ENCODE assay signal across 23 cellular contexts in the genomic region with DNA sequence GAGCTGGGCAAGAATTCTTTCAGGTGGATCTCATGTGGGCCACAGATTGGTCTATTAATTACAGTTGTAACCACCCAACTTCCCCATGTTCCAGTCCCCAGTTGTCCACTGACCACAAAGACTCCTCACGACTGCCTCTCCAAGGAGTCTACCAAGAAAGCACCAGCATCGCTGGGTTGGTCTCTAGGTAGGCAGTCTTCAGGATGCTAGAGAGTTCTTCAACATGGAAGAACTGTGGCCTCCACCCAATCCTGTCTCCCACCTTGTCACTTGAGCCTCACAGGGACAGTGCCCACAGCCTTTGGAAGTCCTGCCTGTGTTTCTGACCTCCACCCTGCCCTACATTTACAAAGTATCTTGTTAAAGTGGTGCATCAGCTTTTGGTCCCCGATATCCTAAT.
A peak's percentile ranks its signal among the peaks of the same experiment; 100 is the strongest.
DNase-seq lines count a peak whose midpoint lies in the region; ATAC-seq and TF ChIP-seq lines count a peak whose summit lies in the region.
"Had no signal": no experiment of that assay in that cellular context is flagged by ENCODE, and none has a peak within 500 bp of the region (broad histone marks: within the 10 kb centered on the region; RNA-seq: fewer than 3 reads in every experiment).

No MANE protein-coding gene starts in this region.

- CTCF ChIA-PET in PC-9 (lab: Charles Lee): no interaction called here

- H3K9me2 ChIP-seq in GM23248 (ENCODE audit: insufficient read depth): no peaks in the 10 kb centered on the region
- H3K9me2 ChIP-seq in PC-9 (ENCODE audit: insufficient read depth): no peaks in the 10 kb centered on the region

- no peak overlapping the region for H3K4me3 ChIP-seq in GM23248
- H3K4me3 ChIP-seq in PC-9: no peak overlapping the region
- no peak overlapping the region for H3K4me3 ChIP-seq in mesendoderm (ENCODE audit: low read length)
- H3K4me3 ChIP-seq: GM12878, uterus had no signal

- no peak overlapping the region for H3K27ac Mint-ChIP-seq in stimulated activated effector memory CD8-positive, alpha-beta T cell treated with anti-CD3 and anti-CD28 coated beads, Interleukin-12 subunit alpha, Interleukin-12 subunit beta, amount 100 ng/mL, for 72 hours
- H3K27ac Mint-ChIP-seq: activated naive CD8-positive, alpha-beta T cell treated with anti-CD3 and anti-CD28 coated beads for 36 hours; activated T-cell treated with anti-CD3 and anti-CD28 coated beads, Interleukin-2, amount 50 U/mL, for 24 hours; H9; stimulated activated naive B cell treated with anti-CD40 and anti-IgM and Interleukin-4, amounts not matched to agents 10 μg/mL and 1 μg/mL and 100 μg/mL, for 72 hours; T-helper 1 cell treated with Interleukin-12 subunit alpha and Interleukin-12 subunit beta and Interleukin-4 antibody, amounts not matched to agents 30 μg/mL and 1 μg/mL, for 36 hours had no signal

- H3K18ac ChIP-seq in mesendoderm (ENCODE audit: low read length): peak overlapping the region; percentile 72

- no peaks in the 10 kb centered on the region for H3K4me1 Mint-ChIP-seq in stimulated activated effector memory CD8-positive, alpha-beta T cell treated with anti-CD3 and anti-CD28 coated beads, Interleukin-12 subunit alpha, Interleukin-12 subunit beta, amount 100 ng/mL, for 72 hours
- H3K4me1 Mint-ChIP-seq: stimulated activated naive B cell treated with anti-CD40 and anti-IgM and Interleukin-4, amounts not matched to agents 10 μg/mL and 1 μg/mL and 100 μg/mL, for 72 hours had no signal

- H2BK120ac ChIP-seq in mesendoderm (ENCODE audit: low read depth, low read length): peak overlapping the region; percentile 21

- peak overlapping the region; percentile 95 for H3K4ac ChIP-seq in mesendoderm (ENCODE audit: low read depth, low read length)

- no peak overlapping the region for H4K8ac ChIP-seq in mesendoderm (ENCODE audit: low read depth, low read length)

- H3K27ac ChIP-seq in GM23248: no peak overlapping the region
- H3K27ac ChIP-seq in PC-9: peak overlapping the region; percentile 59; the same call in 1 of the 2 replicates
- peak overlapping the region; percentile 45 for H3K27ac ChIP-seq in mesendoderm (ENCODE audit: low read depth, low read length)
- H3K27ac ChIP-seq: uterus had no signal

- no peaks in the 10 kb centered on the region for H3K9me3 ChIP-seq in GM23248 (ENCODE audit: low read depth)
- no peaks in the 10 kb centered on the region for H3K9me3 ChIP-seq in PC-9 (ENCODE audit: insufficient read depth, low read depth)
- H3K9me3 ChIP-seq: uterus had no signal

- H3K4me3 Mint-ChIP-seq in stimulated activated effector memory CD8-positive, alpha-beta T cell treated with anti-CD3 and anti-CD28 coated beads, Interleukin-12 subunit alpha, Interleukin-12 subunit beta, amount 100 ng/mL, for 72 hours: no peak overlapping the region
- H3K4me3 Mint-ChIP-seq: activated T-cell treated with anti-CD3 and anti-CD28 coated beads, Interleukin-2, amount 50 U/mL, for 24 hours; H9; stimulated activated naive B cell treated with anti-CD40 and anti-IgM and Interleukin-4, amounts not matched to agents 10 μg/mL and 1 μg/mL and 100 μg/mL, for 72 hours; T-helper 1 cell treated with Interleukin-12 subunit alpha and Interleukin-12 subunit beta and Interleukin-4 antibody, amounts not matched to agents 30 μg/mL and 1 μg/mL, for 36 hours had no signal

- H3F3A ChIP-seq in GM23248 (ENCODE audit: insufficient read depth): peaks cover 4% of the 10 kb centered on the region; the same call in 1 of the 2 replicates
- peaks cover 28% of the 10 kb centered on the region for H3F3A ChIP-seq in PC-9 (ENCODE audit: insufficient read depth, low read depth)

- H2BK15ac ChIP-seq in mesendoderm (replicated peaks; ENCODE audit: low read depth): peak overlapping the region; percentile 86

- no peak for TF ChIP-seq CTCF in PC-9 (conservative IDR thresholded peaks at IDR 0.05)
- TF ChIP-seq CTCF in GM20000 (IDR thresholded peaks at IDR 0.05; ENCODE audit: extremely low read depth, missing control alignments): no peak

- no peak overlapping the region for H3K9ac ChIP-seq in GM23248
- H3K9ac ChIP-seq in mesendoderm (ENCODE audit: low read length): no peak overlapping the region

- H3K23ac ChIP-seq in mesendoderm (ENCODE audit: low read length): no peak overlapping the region

- peak overlapping the region; percentile 73 for H3K56ac ChIP-seq in mesendoderm (ENCODE audit: low read length)

- H2AFZ ChIP-seq in GM23248 (peak overlapping the region; percentile 75; the same call in 1 of the 2 replicates), PC-9 (peak overlapping the region; percentile 60; the same call in 1 of the 2 replicates)

- BruUV-seq in PC-9 (replicated peaks; lab: Mats Ljungman, UMichigan): no TSS peak

- no peaks in the 10 kb centered on the region for H3K36me3 Mint-ChIP-seq in stimulated activated effector memory CD8-positive, alpha-beta T cell treated with anti-CD3 and anti-CD28 coated beads, Interleukin-12 subunit alpha, Interleukin-12 subunit beta, amount 100 ng/mL, for 72 hours
- H3K36me3 Mint-ChIP-seq: activated naive CD8-positive, alpha-beta T cell treated with anti-CD3 and anti-CD28 coated beads for 36 hours; stimulated activated naive B cell treated with anti-CD40 and anti-IgM and Interleukin-4, amounts not matched to agents 10 μg/mL and 1 μg/mL and 100 μg/mL, for 72 hours had no signal

- H3K79me2 ChIP-seq in GM23248 (ENCODE audit: insufficient read depth): no peaks in the 10 kb centered on the region
- no peaks in the 10 kb centered on the region for H3K79me2 ChIP-seq in PC-9 (ENCODE audit: low read depth)
- H3K79me2 ChIP-seq in mesendoderm (ENCODE audit: control insufficient read depth, insufficient read depth, low read length): no peaks in the 10 kb centered on the region

- H3K27me3 ChIP-seq in GM23248 (replicated peaks; ENCODE audit: insufficient read depth): no peaks in the 10 kb centered on the region
- H3K27me3 ChIP-seq in PC-9 (ENCODE audit: insufficient read depth, low read depth): no peaks in the 10 kb centered on the region
- no peaks in the 10 kb centered on the region for H3K27me3 ChIP-seq in mesendoderm (ENCODE audit: insufficient read depth, low read length, poor library complexity)
- H3K27me3 ChIP-seq: uterus had no signal

- no peaks in the 10 kb centered on the region for H3K36me3 ChIP-seq in GM23248 (ENCODE audit: low read depth)
- H3K36me3 ChIP-seq in PC-9 (ENCODE audit: low read depth): no peaks in the 10 kb centered on the region
- no peaks in the 10 kb centered on the region for H3K36me3 ChIP-seq in mesendoderm (ENCODE audit: control insufficient read depth, insufficient read depth, low read length)
- H3K36me3 ChIP-seq: uterus had no signal

- H2BK5ac ChIP-seq in mesendoderm (ENCODE audit: low read length): peak overlapping the region; percentile 96

- H4K5ac ChIP-seq in mesendoderm (ENCODE audit: low read length): peak overlapping the region; percentile 1

- H3K4me1 ChIP-seq in GM23248 (ENCODE audit: insufficient read depth): peaks cover 34% of the 10 kb centered on the region
- peaks cover 44% of the 10 kb centered on the region for H3K4me1 ChIP-seq in PC-9 (replicated peaks; ENCODE audit: insufficient read depth)
- H3K4me1 ChIP-seq in mesendoderm (ENCODE audit: control insufficient read depth, low read depth, low read length): peaks cover 2% of the 10 kb centered on the region
- H3K4me1 ChIP-seq: uterus had no signal

- intact Hi-C loops in PC-9 (cut with micrococcal nuclease; ENCODE audit: unreplicated experiment) (no loop called here), posterior vena cava (cut with DNase I) (no loop called here)

- WGBS in GM23248 (ENCODE audit: low coverage in 1 of 2, low lambda C conversion rate in 2 of 2, missing lambda C conversion rate in 2 of 2), 2 experiments: 98% methylated on average over 3 of the region's 3 CpGs
- no CpG with 5 or more reads among the region's 3 CpGs for WGBS in mesendoderm (ENCODE audit: extremely low coverage, insufficient coverage, low lambda C conversion rate)

- POLR2A ChIA-PET in PC-9 (lab: Charles Lee; ENCODE audit: unreplicated experiment): interaction anchor here (1.0 kb wide), 1 partner anchor 80 kb away, joined by 4 read pairs; no protein-coding TSS in a partner anchor

- peak; percentile 8 for ATAC-seq in stimulated activated effector memory CD8-positive, alpha-beta T cell treated with anti-CD3 and anti-CD28 coated beads, Interleukin-12 subunit alpha, Interleukin-12 subunit beta, amount 100 ng/mL, for 72 hours
- ATAC-seq: Right ventricle myocardium inferior; SK-N-SH treated with all-trans-retinoic acid at 6 μM for 48 hours; stimulated activated naive B cell treated with anti-CD40 and anti-IgM and Interleukin-4, amounts not matched to agents 10 μg/mL and 1 μg/mL and 100 μg/mL, for 72 hours had no signal

- H4K20me1 ChIP-seq in GM23248 (ENCODE audit: insufficient read depth): no peaks in the 10 kb centered on the region
- no peaks in the 10 kb centered on the region for H4K20me1 ChIP-seq in PC-9 (ENCODE audit: insufficient read depth)

- DNase-seq in GM23248: no peak
- no peak for DNase-seq in PC-9
- no peak for DNase-seq in mesendoderm
- no peak for DNase-seq in stimulated activated effector memory CD8-positive, alpha-beta T cell treated with anti-CD3 and anti-CD28 coated beads, Interleukin-12 subunit alpha, Interleukin-12 subunit beta, amount 100 ng/mL, for 72 hours (ENCODE audit: low spot score in 2 of 2)
- no peak for DNase-seq in activated T-cell treated with anti-CD3 and anti-CD28 coated beads, Interleukin-2, amount 50 U/mL, for 1 hour
- DNase-seq in GM20000 (ENCODE audit: low spot score): no peak
- no peak for DNase-seq in posterior vena cava (ENCODE audit: low spot score)
- DNase-seq: activated CD4-positive, alpha-beta T cell treated with anti-CD3 and anti-CD28 coated beads, Interleukin-2, amount 50 U/mL, for 1 hour; activated CD4-positive, CD25-positive, alpha-beta regulatory T cell; activated gamma-delta T cell; activated naive CD8-positive, alpha-beta T cell treated with anti-CD3 and anti-CD28 coated beads for 36 hours; activated T-cell treated with anti-CD3 and anti-CD28 coated beads, Interleukin-2, amount 50 U/mL, for 24 hours; anterior cingulate cortex; cortex of kidney; effector memory CD4-positive, alpha-beta T cell; H9; NCI-H524 treated with DMSO at 0.1 percent for 48 hours; stimulated activated naive B cell treated with anti-CD40 and anti-IgM and Interleukin-4, amounts not matched to agents 10 μg/mL and 1 μg/mL and 100 μg/mL, for 72 hours; uterus had no signal

- in situ Hi-C loops in GM23248 (cut with MboI): no loop called here

- H3K4me2 ChIP-seq in GM23248 (ENCODE audit: unreplicated experiment) (no peak overlapping the region), PC-9 (peak overlapping the region; percentile 73), mesendoderm (ENCODE audit: low read length) (no peak overlapping the region)

- H2AK5ac ChIP-seq in mesendoderm (ENCODE audit: low read length): peak overlapping the region; percentile 98

- H3K9me3 Mint-ChIP-seq in stimulated activated effector memory CD8-positive, alpha-beta T cell treated with anti-CD3 and anti-CD28 coated beads, Interleukin-12 subunit alpha, Interleukin-12 subunit beta, amount 100 ng/mL, for 72 hours: no peaks in the 10 kb centered on the region
- H3K9me3 Mint-ChIP-seq: activated T-cell treated with anti-CD3 and anti-CD28 coated beads, Interleukin-2, amount 50 U/mL, for 24 hours; T-helper 1 cell treated with Interleukin-12 subunit alpha and Interleukin-12 subunit beta and Interleukin-4 antibody, amounts not matched to agents 30 μg/mL and 1 μg/mL, for 36 hours had no signal

- no peaks in the 10 kb centered on the region for H3K79me1 ChIP-seq in mesendoderm (ENCODE audit: low read length)
